ENCODE assay signal across 8 cellular contexts in genomic region chr12:93624595-93625294, GRCh38. TPM values are rescaled to one million over a fixed set of nuclear protein-coding genes. Genes with fewer than 3 reads are reported as not detected.
DNase-seq lines count a peak whose midpoint lies in the region; ATAC-seq, FAIRE-seq and TF ChIP-seq lines count a peak whose summit lies in the region.

No MANE protein-coding gene starts in this region.

- FAIRE-seq in bronchial epithelial cell (lab: Jason Lieb, UNC): no peak

- ATAC-seq in GM19035 (IDR thresholded peaks at IDR 0.05; ENCODE audit: unreplicated experiment) (peak; percentile 72), HG03196 (IDR thresholded peaks at IDR 0.05; ENCODE audit: unreplicated experiment) (peak; percentile 78), HG03025 (IDR thresholded peaks at IDR 0.05; ENCODE audit: low FRiP score, unreplicated experiment) (no peak)

- no peaks in the 10 kb centered on the region for H3K36me3 ChIP-seq in bronchial epithelial cell (ENCODE audit: control insufficient read depth, insufficient read depth, low read length)

- peak; percentile 99 for DNase-seq in bronchial epithelial cell (ENCODE audit: low read depth)
- peak; percentile 77 for DNase-seq in smooth muscle cell of the brain vasculature (ENCODE audit: low read depth, low spot score)
- DNase-seq in effector CD8-positive, alpha-beta T cell (lab: John Stamatoyannopoulos, UW): no peak
- no peak for DNase-seq in COLO668 (lab: John Stamatoyannopoulos, UW; ENCODE audit: unreplicated experiment)

- peak overlapping the region; percentile 23 for H3K27ac ChIP-seq in 22Rv1

- H3K27me3 ChIP-seq in bronchial epithelial cell (ENCODE audit: control insufficient read depth, insufficient read depth, low read length): no peaks in the 10 kb centered on the region

- no peak overlapping the region for H3K4me3 ChIP-seq in bronchial epithelial cell (ENCODE audit: low read depth, low read length)

- TF ChIP-seq CTCF in 22Rv1 (IDR thresholded peaks at IDR 0.05) (no peak), bronchial epithelial cell (IDR thresholded peaks at IDR 0.05; ENCODE audit: insufficient read depth, low read length, severe bottlenecking) (no peak)

RNA-seq across cellular contexts. Expression of gene SOCS2, which starts 52.3 kb away (rescaled TPM):
- total RNA-seq in bronchial epithelial cell: 10.5 and 14.3 TPM in 2 replicates

RNA-seq across cellular contexts. Expression of gene CRADD, which starts 52.4 kb away (rescaled TPM):
- total RNA-seq in bronchial epithelial cell: 11.8 and 15.4 TPM in 2 replicates

Comparison
In these comparisons a context has a peak if more than half of its experiments do, and no peak if none do; other contexts are left out.
1. DNase-seq: peak in bronchial epithelial cell (single experiment) and smooth muscle cell of the brain vasculature (single experiment); none in effector CD8-positive, alpha-beta T cell (single experiment) and COLO668 (single experiment).